In genomic region chr17:37476431-37477130, GRCh38 we compare ENCODE assay signal across 11 cellular contexts. TPM values are rescaled to one million over a fixed set of nuclear protein-coding genes. Genes with fewer than 3 reads are reported as not detected.
A peak's percentile ranks its signal among the peaks of the same experiment; 100 is the strongest.
DNase-seq lines count a peak whose midpoint lies in the region; ATAC-seq, FAIRE-seq and TF ChIP-seq lines count a peak whose summit lies in the region.
"Had no signal": no experiment of that assay in that cellular context is flagged by ENCODE, and none has a peak within 500 bp of the region (broad histone marks: within the 10 kb centered on the region; RNA-seq: fewer than 3 reads in every experiment).

No MANE protein-coding gene starts in this region.

- no peak for FAIRE-seq in small intestine (lab: Jason Lieb, UNC)

- POLR2A ChIA-PET in Caco-2 (lab: Charles Lee), result interaction anchor here (0.5 to 1.5 kb wide), 3 partner anchors 13 to 1975 kb away, joined by 4 to 5 read pairs (median 5); partner anchors contain the start of genes DUSP14 and MED1

- no peaks in the 10 kb centered on the region for H3K9me3 ChIP-seq in Caco-2
- no peaks in the 10 kb centered on the region for H3K9me3 ChIP-seq in mucosa of descending colon
- no peaks in the 10 kb centered on the region for H3K9me3 ChIP-seq in small intestine (ENCODE audit: control insufficient read depth, low read depth)

- TF ChIP-seq CTCF in Caco-2 (IDR thresholded peaks at IDR 0.05; ENCODE audit: insufficient read depth in 1 of 2, low read depth in 1 of 2, low read length in 1 of 2, severe bottlenecking in 1 of 2, unreplicated experiment in 1 of 2) (no peak), mucosa of descending colon (IDR thresholded peaks at IDR 0.05) (no peak)

- peak overlapping the region; percentile 90 for H3K27ac Mint-ChIP-seq in Caco-2 (ENCODE audit: unreplicated experiment)

- intact Hi-C loops in Caco-2 (cut with micrococcal nuclease; ENCODE audit: unreplicated experiment) (loop anchor here (1.0 kb wide), 1 partner anchor 13 kb away; the partner anchor contains the start of gene DUSP14), mucosa of descending colon (cut with DNase I, micrococcal nuclease) (no loop called here)

- peak overlapping the region; percentile 42 for H3K4me3 Mint-ChIP-seq in Caco-2 (ENCODE audit: unreplicated experiment)
- H3K4me3 Mint-ChIP-seq: central memory CD8-positive, alpha-beta T cell had no signal

- H3K9me3 Mint-ChIP-seq in Caco-2 (ENCODE audit: unreplicated experiment), result no peaks in the 10 kb centered on the region
- H3K9me3 Mint-ChIP-seq: central memory CD8-positive, alpha-beta T cell had no signal

- BruUV-seq in Caco-2 (replicated peaks; lab: Mats Ljungman, UMichigan), result no TSS peak

- 82 to 88% (median 87%) methylated on average over 4 of the region's 4 CpGs for WGBS in small intestine, 3 donors

- no peaks in the 10 kb centered on the region for H3K27me3 ChIP-seq in Caco-2 (replicated peaks; ENCODE audit: control insufficient read depth, insufficient read depth, low read length)
- no peaks in the 10 kb centered on the region for H3K27me3 ChIP-seq in small intestine (ENCODE audit: control insufficient read depth in 2 of 2, insufficient read depth in 2 of 2, low read length in 2 of 2)

- peaks cover 7% of the 10 kb centered on the region; the same call in 1 of the 2 replicates for H3K36me3 ChIP-seq in Caco-2 (ENCODE audit: control insufficient read depth, insufficient read depth, low read length)
- H3K36me3 ChIP-seq in mucosa of descending colon (ENCODE audit: low read depth), result no peaks in the 10 kb centered on the region
- peaks cover 15 to 23% of the 10 kb centered on the region in 2 donors for H3K36me3 ChIP-seq in small intestine (ENCODE audit: control insufficient read depth in 2 of 2, insufficient read depth in 2 of 2, low read length in 2 of 2)

- H3K36me3 Mint-ChIP-seq in Caco-2 (ENCODE audit: insufficient read depth, unreplicated experiment), result peaks cover 62% of the 10 kb centered on the region

- peaks cover 43% of the 10 kb centered on the region for H3K4me1 Mint-ChIP-seq in Caco-2 (ENCODE audit: low read depth, unreplicated experiment)
- H3K4me1 Mint-ChIP-seq: central memory CD8-positive, alpha-beta T cell had no signal

- DNase-seq in Caco-2, result peak; percentile 59 to 76
- peak; percentile 96 for DNase-seq in NCI-H524 treated with DMSO at 0.1 percent for 48 hours (lab: John Stamatoyannopoulos, UW)
- no peak for DNase-seq in epithelial cell of prostate (ENCODE audit: low read depth, low spot score)
- peak in 1 of 3 donors; percentile 29 for DNase-seq in mucosa of descending colon
- no peak for DNase-seq in small intestine
- DNase-seq: activated CD4-positive, alpha-beta T cell treated with anti-CD3 and anti-CD28 coated beads, Interleukin-2, amount 50 U/mL, for 4 hours; stimulated activated CD4-positive, alpha-beta T cell treated with anti-CD3 and anti-CD28 coated beads, Interleukin-2, amount 100 ng/mL, for 48 hours had no signal

- H3K27ac ChIP-seq in epithelial cell of prostate (peak overlapping the region; percentile 97), small intestine (ENCODE audit: low read depth in 1 of 2, low read length in 1 of 2) (no peak overlapping the region)

- no peaks in the 10 kb centered on the region for H3K27me3 Mint-ChIP-seq in Caco-2 (ENCODE audit: insufficient read depth, unreplicated experiment)
- H3K27me3 Mint-ChIP-seq: central memory CD8-positive, alpha-beta T cell had no signal

- no peak overlapping the region for H3K4me3 ChIP-seq in Caco-2 (ENCODE audit: low read depth, low read length)
- H3K4me3 ChIP-seq in mucosa of descending colon, result no peak overlapping the region
- no peak overlapping the region for H3K4me3 ChIP-seq in small intestine (ENCODE audit: low read depth in 1 of 2, low read length in 2 of 2)

- ATAC-seq in mucosa of descending colon (peak; percentile 83), HG03135 (IDR thresholded peaks at IDR 0.05; ENCODE audit: unreplicated experiment) (no peak), HG03565 (IDR thresholded peaks at IDR 0.05; ENCODE audit: unreplicated experiment) (no peak), HG03520 (IDR thresholded peaks at IDR 0.05; ENCODE audit: unreplicated experiment) (no peak)

- H3K4me1 ChIP-seq in Caco-2 (peaks cover 25% of the 10 kb centered on the region), mucosa of descending colon (ENCODE audit: low read depth) (no peaks in the 10 kb centered on the region), small intestine (ENCODE audit: control insufficient read depth in 2 of 2, insufficient read depth in 1 of 2, low read depth in 1 of 2, low read length in 1 of 2) (no peaks in the 10 kb centered on the region)

- CTCF ChIA-PET in Caco-2 (lab: Charles Lee), result interaction anchor here (0.9 kb wide), 1 partner anchor 133 kb away, joined by 3 read pairs; the partner anchor contains the start of gene SYNRG

RNA-seq across cellular contexts. Expression of gene DUSP14, which starts 13.1 kb away (rescaled TPM):
- total RNA-seq in Caco-2 (2022) (30.4 and 32.5 TPM in 2 replicates), mucosa of descending colon (1 to 10 TPM in 2 of 3 donors, under 1 TPM in 1; 0.81 to 8.2 (median 1.8) TPM)
- polyA plus RNA-seq in small intestine, result 1 to 10 TPM; 1.6 to 4.2 (median 2.2) TPM

Comparison
In these comparisons a context has a peak if more than half of its experiments do, and no peak if none do; other contexts are left out.
1. DNase-seq: peak in Caco-2 (2 of 2) and NCI-H524 treated with DMSO at 0.1 percent for 48 hours (single experiment); none in epithelial cell of prostate (single experiment) and small intestine (single experiment).